8 cellular contexts compared by ENCODE assay signal in genomic region chr3:134294302-134294925, GRCh38. TPM values are rescaled to one million over a fixed set of nuclear protein-coding genes. Genes with fewer than 3 reads are reported as not detected.
DNase-seq lines count a peak whose midpoint lies in the region; ATAC-seq, FAIRE-seq and TF ChIP-seq lines count a peak whose summit lies in the region.

No MANE protein-coding gene starts in this region.

- H3K4me3 ChIP-seq in Peyer's patch: no peak overlapping the region
- no peak overlapping the region for H3K4me3 ChIP-seq in HepG2 (replicated peaks in 1 of 3; ENCODE audit: insufficient read depth in 1 of 3, low read depth in 2 of 3, low read length in 3 of 3)

- H3K27ac ChIP-seq in Peyer's patch (no peak overlapping the region), HepG2 (ENCODE audit: extremely low read length, insufficient read depth, low read length) (no peak overlapping the region)

- no peak overlapping the region for H3K4me3 Mint-ChIP-seq in activated CD4-positive, alpha-beta memory T cell treated with anti-CD3 and anti-CD28 coated beads, Interleukin-2, amount 10 ng/mL, durations not matched to agents 7 days and 5 days

- TF ChIP-seq POLR2A in Peyer's patch (IDR thresholded peaks at IDR 0.05) (no peak), HepG2 (IDR thresholded peaks at IDR 0.05; ENCODE audit: insufficient read depth in 1 of 2, low read depth in 2 of 2, low read length in 2 of 2) (no peak)

- peak; percentile 82 for DNase-seq in activated CD4-positive, alpha-beta memory T cell treated with anti-CD3 and anti-CD28 coated beads, Interleukin-2, amount 10 ng/mL, durations not matched to agents 7 days and 5 days
- peak; percentile 21 to 55 for DNase-seq in stimulated activated CD4-positive, alpha-beta T cell treated with anti-CD3 and anti-CD28 coated beads, Interleukin-4, amount 100 ng/mL, for 48 hours (ENCODE audit: low read depth in 2 of 2)
- DNase-seq in left ventricle myocardium superior: no peak
- no peak for DNase-seq in NCI-H82 treated with DMSO at 0.1 percent for 48 hours (lab: John Stamatoyannopoulos, UW; ENCODE audit: unreplicated experiment)
- DNase-seq in Peyer's patch: no peak
- no peak for DNase-seq in HepG2 (ENCODE audit: low spot score)

- BruUV-seq in HepG2 (replicated peaks; lab: Mats Ljungman, UMichigan): no TSS peak

- TF ChIP-seq CTCF in Peyer's patch (IDR thresholded peaks at IDR 0.05) (no peak), HepG2 (CRISPR knock-in tag; IDR thresholded peaks at IDR 0.05) (no peak)

- H3K4me1 Mint-ChIP-seq in activated CD4-positive, alpha-beta memory T cell treated with anti-CD3 and anti-CD28 coated beads, Interleukin-2, amount 10 ng/mL, durations not matched to agents 7 days and 5 days: no peaks in the 10 kb centered on the region

- no peaks in the 10 kb centered on the region for H3K79me2 ChIP-seq in HepG2 (ENCODE audit: insufficient read depth, low read length)

- WGBS in HepG2 (ENCODE audit: low lambda C conversion rate): 21% methylated on average over 5 of the region's 5 CpGs

- peaks cover 5% of the 10 kb centered on the region for H3K9me3 Mint-ChIP-seq in activated CD4-positive, alpha-beta memory T cell treated with anti-CD3 and anti-CD28 coated beads, Interleukin-2, amount 10 ng/mL, durations not matched to agents 7 days and 5 days

- ATAC-seq in GM19324 (IDR thresholded peaks at IDR 0.05; ENCODE audit: low FRiP score, unreplicated experiment) (peak; percentile 99), HG03135 (IDR thresholded peaks at IDR 0.05; ENCODE audit: unreplicated experiment) (peak; percentile 99), left ventricle myocardium superior (no peak), HepG2 (no peak)

- POLR2A ChIA-PET in activated CD4-positive, alpha-beta memory T cell treated with anti-CD3 and anti-CD28 coated beads, Interleukin-2, amount 10 ng/mL, durations not matched to agents 7 days and 5 days (lab: Charles Lee): interaction anchor here (0.8 to 2.3 kb wide), 2 partner anchors 9 to 191 kb away, joined by 3 to 6 read pairs; partner anchors contain the start of genes ANAPC13 and CEP63
- POLR2A ChIA-PET in HepG2 (lab: Yijun Ruan, JAX): no interaction called here

- no peak for TF ChIP-seq RAD21 in HepG2 (CRISPR knock-in tag; IDR thresholded peaks at IDR 0.05)

- TF ChIP-seq EP300 in HepG2 (IDR thresholded peaks at IDR 0.05; ENCODE audit: low read depth in 2 of 2, low read length in 2 of 2) (no peak), HepG2 (CRISPR knock-in tag; IDR thresholded peaks at IDR 0.05; ENCODE audit: borderline replicate concordance) (no peak)

- H3K27ac Mint-ChIP-seq in activated CD4-positive, alpha-beta memory T cell treated with anti-CD3 and anti-CD28 coated beads, Interleukin-2, amount 10 ng/mL, durations not matched to agents 7 days and 5 days: no peak overlapping the region

- H3K9me3 ChIP-seq in Peyer's patch (no peaks in the 10 kb centered on the region), HepG2 (ENCODE audit: low read length) (peaks cover 3% of the 10 kb centered on the region; the same call in 1 of the 2 replicates)

- peaks cover 42% of the 10 kb centered on the region for H3K27me3 Mint-ChIP-seq in activated CD4-positive, alpha-beta memory T cell treated with anti-CD3 and anti-CD28 coated beads, Interleukin-2, amount 10 ng/mL, durations not matched to agents 7 days and 5 days

- H2AFZ ChIP-seq in HepG2 (ENCODE audit: low read length): no peak overlapping the region

- H3K4me2 ChIP-seq in HepG2 (ENCODE audit: low read depth, low read length): no peak overlapping the region

- no peaks in the 10 kb centered on the region for H3K27me3 ChIP-seq in Peyer's patch
- H3K27me3 ChIP-seq in HepG2 (ENCODE audit: control insufficient read depth in 1 of 2, insufficient read depth in 2 of 2, low read length in 2 of 2): no peaks in the 10 kb centered on the region; a peak in 1 of 5 replicates

- in situ Hi-C loops in HepG2 (cut with HindIII; ENCODE audit: extremely low pct_ligation_motif_present, low pct_unique_long_range_greater_than_20kb): no loop called here

- no peaks in the 10 kb centered on the region for H4K20me1 ChIP-seq in HepG2 (ENCODE audit: insufficient read depth, low read length)

- H3K9ac ChIP-seq in HepG2 (ENCODE audit: insufficient read depth, low read depth, low read length): no peak overlapping the region

- H3K4me1 ChIP-seq in Peyer's patch: peaks cover 0 to 4% (median 0%) of the 10 kb centered on the region in 4 donors
- peaks cover 6% of the 10 kb centered on the region; the same call in 1 of the 2 replicates for H3K4me1 ChIP-seq in HepG2 (ENCODE audit: insufficient read depth, low read length)

- no peak for FAIRE-seq in HepG2 (lab: Jason Lieb, UNC)

- H3K36me3 ChIP-seq in Peyer's patch (no peaks in the 10 kb centered on the region), HepG2 (replicated peaks in 1 of 2; ENCODE audit: control insufficient read depth in 1 of 2, insufficient read depth in 2 of 2, low read length in 2 of 2) (no peaks in the 10 kb centered on the region)

- peaks cover 2% of the 10 kb centered on the region for H3K36me3 Mint-ChIP-seq in activated CD4-positive, alpha-beta memory T cell treated with anti-CD3 and anti-CD28 coated beads, Interleukin-2, amount 10 ng/mL, durations not matched to agents 7 days and 5 days (ENCODE audit: low read depth)

- intact Hi-C loops in left ventricle myocardium superior (cut with micrococcal nuclease): no loop called here
- intact Hi-C loops in HepG2 (cut with micrococcal nuclease; ENCODE audit: unreplicated experiment): no loop called here

- CTCF ChIA-PET in activated CD4-positive, alpha-beta memory T cell treated with anti-CD3 and anti-CD28 coated beads, Interleukin-2, amount 10 ng/mL, durations not matched to agents 7 days and 5 days (lab: Charles Lee): interaction anchor here (0.6 to 1.8 kb wide), 4 partner anchors 15 to 179 kb away, joined by 3 to 6 read pairs (median 3); no protein-coding TSS in a partner anchor
- CTCF ChIA-PET in HepG2 (lab: Yijun Ruan, JAX; ENCODE audit: low intra/inter-chr PET ratio, low total read pairs): no interaction called here

TF ChIP-seq in HepG2, 621 proteins besides CTCF, POLR2A, EP300 and RAD21 (continues in another document):
- TF ChIP-seq NR1H2 (CRISPR knock-in tag; IDR thresholded peaks at IDR 0.05; ENCODE audit: borderline replicate concordance, low read depth) (no peak), MEIS2 (CRISPR knock-in tag; IDR thresholded peaks at IDR 0.05) (no peak), RFX1 (IDR thresholded peaks at IDR 0.05) (no peak)
- TF ChIP-seq, protein P1, sequence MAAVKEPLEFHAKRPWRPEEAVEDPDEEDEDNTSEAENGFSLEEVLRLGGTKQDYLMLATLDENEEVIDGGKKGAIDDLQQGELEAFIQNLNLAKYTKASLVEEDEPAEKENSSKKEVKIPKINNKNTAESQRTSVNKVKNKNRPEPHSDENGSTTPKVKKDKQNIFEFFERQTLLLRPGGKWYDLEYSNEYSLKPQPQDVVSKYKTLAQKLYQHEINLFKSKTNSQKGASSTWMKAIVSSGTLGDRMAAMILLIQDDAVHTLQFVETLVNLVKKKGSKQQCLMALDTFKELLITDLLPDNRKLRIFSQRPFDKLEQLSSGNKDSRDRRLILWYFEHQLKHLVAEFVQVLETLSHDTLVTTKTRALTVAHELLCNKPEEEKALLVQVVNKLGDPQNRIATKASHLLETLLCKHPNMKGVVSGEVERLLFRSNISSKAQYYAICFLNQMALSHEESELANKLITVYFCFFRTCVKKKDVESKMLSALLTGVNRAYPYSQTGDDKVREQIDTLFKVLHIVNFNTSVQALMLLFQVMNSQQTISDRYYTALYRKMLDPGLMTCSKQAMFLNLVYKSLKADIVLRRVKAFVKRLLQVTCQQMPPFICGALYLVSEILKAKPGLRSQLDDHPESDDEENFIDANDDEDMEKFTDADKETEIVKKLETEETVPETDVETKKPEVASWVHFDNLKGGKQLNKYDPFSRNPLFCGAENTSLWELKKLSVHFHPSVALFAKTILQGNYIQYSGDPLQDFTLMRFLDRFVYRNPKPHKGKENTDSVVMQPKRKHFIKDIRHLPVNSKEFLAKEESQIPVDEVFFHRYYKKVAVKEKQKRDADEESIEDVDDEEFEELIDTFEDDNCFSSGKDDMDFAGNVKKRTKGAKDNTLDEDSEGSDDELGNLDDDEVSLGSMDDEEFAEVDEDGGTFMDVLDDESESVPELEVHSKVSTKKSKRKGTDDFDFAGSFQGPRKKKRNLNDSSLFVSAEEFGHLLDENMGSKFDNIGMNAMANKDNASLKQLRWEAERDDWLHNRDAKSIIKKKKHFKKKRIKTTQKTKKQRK (IDR thresholded peaks at IDR 0.05; ENCODE audit: low read length): no peak

RNA-seq across cellular contexts. Expression of gene RYK, which starts 43.8 kb away (rescaled TPM):
- total RNA-seq in activated CD4-positive, alpha-beta memory T cell treated with anti-CD3 and anti-CD28 coated beads, Interleukin-2, amount 10 ng/mL, durations not matched to agents 7 days and 5 days: 1 to 10 TPM; 6.0 to 6.1 TPM
- total RNA-seq in left ventricle myocardium superior: 37.5 TPM
- 10 to 100 TPM; 24.3 to 71.4 (median 38.2) TPM for total RNA-seq in Peyer's patch
- 58.7 and 66.2 TPM in 2 replicates for total RNA-seq in HepG2 (2016; rRNA removed; fragmentation: Illumina TruSeq; extraction: Trizol)
- total RNA-seq in HepG2 (2016; cell fraction: cytosol; rRNA removed; fragmentation: Illumina TruSeq; extraction: Trizol; ENCODE audit: low read depth): 78.1 and 78.2 TPM in 2 replicates
- total RNA-seq in HepG2 (2016; cell fraction: insoluble cytoplasmic fraction; rRNA removed; fragmentation: Illumina TruSeq; extraction: Trizol): 52.1 and 70.0 TPM in 2 replicates
- total RNA-seq in HepG2 (2016; cell fraction: membrane; rRNA removed; fragmentation: Illumina TruSeq; extraction: Trizol): 77.4 and 91.4 TPM in 2 replicates
- 66.9 and 80.4 TPM in 2 replicates for total RNA-seq in HepG2 (2016; cell fraction: nucleus; rRNA removed; fragmentation: Illumina TruSeq; extraction: Trizol)
- 30.8 and 35.0 TPM in 2 replicates for polyA plus RNA-seq in HepG2 (2011; rRNA removed)
- polyA plus RNA-seq in HepG2 (2011; cell fraction: cytosol; rRNA removed): 16.0 and 20.5 TPM in 2 replicates
- 30.8 and 37.4 TPM in 2 replicates for polyA plus RNA-seq in HepG2 (2011; cell fraction: nucleus; rRNA removed)
- 29.3 and 30.2 TPM in 2 replicates for polyA plus RNA-seq in HepG2 (2012)
- 19.2 and 19.8 TPM in 2 replicates for polyA plus RNA-seq in HepG2 (2016; cell fraction: cytosol; fragmentation: Illumina TruSeq; extraction: Trizol; ENCODE audit: low read depth)
- polyA plus RNA-seq in HepG2 (2016; cell fraction: insoluble cytoplasmic fraction; fragmentation: Illumina TruSeq; extraction: Trizol; ENCODE audit: low read depth): 56.6 and 58.1 TPM in 2 replicates
- 49.6 and 56.3 TPM in 2 replicates for polyA plus RNA-seq in HepG2 (2016; cell fraction: membrane; fragmentation: Illumina TruSeq; extraction: Trizol; ENCODE audit: low read depth)
- 75.7 and 79.3 TPM in 2 replicates for polyA plus RNA-seq in HepG2 (2016; cell fraction: nucleus; fragmentation: Illumina TruSeq; extraction: Trizol; ENCODE audit: insufficient read depth, low read depth)
- 40.1 and 68.9 TPM in 2 replicates for polyA minus RNA-seq in HepG2 (2011; rRNA and poly(A)+ RNA removed; ENCODE audit: low replicate concordance)
- 17.1 and 17.7 TPM in 2 replicates for polyA minus RNA-seq in HepG2 (2011; cell fraction: cytosol; rRNA and poly(A)+ RNA removed)
- polyA minus RNA-seq in HepG2 (2011; cell fraction: nucleus; rRNA and poly(A)+ RNA removed): 93.1 and 104 TPM in 2 replicates

Comparison
In these comparisons a context has a peak if more than half of its experiments do, and no peak if none do; other contexts are left out.
1. ATAC-seq: peak in GM19324 (single experiment) and HG03135 (single experiment); none in left ventricle myocardium superior (single experiment) and HepG2 (single experiment).
2. DNase-seq: peak in activated CD4-positive, alpha-beta memory T cell treated with anti-CD3 and anti-CD28 coated beads, Interleukin-2, amount 10 ng/mL, durations not matched to agents 7 days and 5 days (single experiment) and stimulated activated CD4-positive, alpha-beta T cell treated with anti-CD3 and anti-CD28 coated beads, Interleukin-4, amount 100 ng/mL, for 48 hours (2 of 2); none in left ventricle myocardium superior (single experiment), NCI-H82 treated with DMSO at 0.1 percent for 48 hours (single experiment), Peyer's patch (0 of 3) and HepG2 (single experiment).